Comparison of ENCODE assay signal across 20 cellular contexts in the genomic region with DNA sequence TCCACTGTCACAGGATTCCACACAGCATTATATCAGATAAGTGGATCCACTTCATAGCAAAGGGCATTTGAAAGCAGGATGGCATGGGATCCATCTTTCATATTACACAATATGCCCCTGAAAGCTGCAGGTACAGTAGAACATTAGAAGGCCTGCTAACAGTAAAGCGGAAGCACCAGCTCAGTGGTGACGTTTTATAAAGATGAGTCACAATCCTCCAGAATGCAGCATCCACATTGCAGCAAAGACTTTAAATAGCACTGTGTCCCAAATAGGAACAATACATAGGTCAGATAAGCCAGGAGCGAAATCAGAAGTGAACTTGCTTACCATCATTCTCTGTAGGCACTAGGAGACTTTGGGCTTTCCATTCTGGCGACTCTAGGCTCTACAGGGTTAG.
"Had no signal": no experiment of that assay in that cellular context is flagged by ENCODE, and none has a peak within 500 bp of the region (broad histone marks: within the 10 kb centered on the region; RNA-seq: fewer than 3 reads in every experiment).

No MANE protein-coding gene starts in this region.

- H3K4me1 ChIP-seq: pancreas, sigmoid colon, stomach, testis, upper lobe of right lung had no signal

- H3K4me3 ChIP-seq: lung, pancreas, sigmoid colon, stomach, testis, upper lobe of right lung had no signal

- DNase-seq: activated B cell treated with CpG ODN at 0.5 μM for 24 hours; activated CD4-positive, alpha-beta T cell treated with anti-CD3 and anti-CD28 coated beads, Interleukin-2, amount 10 ng/mL, durations not matched to agents 24 days and 14 days; activated CD8-positive, alpha-beta memory T cell treated with anti-CD3 and anti-CD28 coated beads, Interleukin-2, amount 50 U/mL, for 4 hours; activated CD8-positive, alpha-beta T cell treated with anti-CD3 and anti-CD28 coated beads, Interleukin-2, amount 10 ng/mL, durations not matched to agents 7 days and 5 days; activated gamma-delta T cell; activated T-cell treated with anti-CD3 and anti-CD28 coated beads, Interleukin-2, amount 50 U/mL, for 72 hours; amniotic stem cell; effector memory CD8-positive, alpha-beta T cell; islet precursor cell; naive thymus-derived CD8-positive, alpha-beta T cell; pancreas; sigmoid colon; stimulated activated CD4-positive, alpha-beta T cell treated with anti-CD3 and anti-CD28 coated beads, Interleukin-1b, Interleukin-23, amount 100 ng/mL, for 48 hours; stomach; T-helper 2 cell; testis; upper lobe of right lung had no signal

- ATAC-seq: activated CD8-positive, alpha-beta T cell treated with anti-CD3 and anti-CD28 coated beads, Interleukin-2, amount 10 ng/mL, durations not matched to agents 7 days and 5 days; activated T-cell treated with anti-CD3 and anti-CD28 coated beads, Interleukin-2, amount 50 U/mL, for 72 hours; effector memory CD8-positive, alpha-beta T cell; naive thymus-derived CD8-positive, alpha-beta T cell; pancreas; upper lobe of right lung had no signal

- H3K36me3 ChIP-seq: pancreas, sigmoid colon, stomach, upper lobe of right lung had no signal

- H3K9me3 ChIP-seq: pancreas, sigmoid colon, stomach, testis, upper lobe of right lung had no signal

- FAIRE-seq: frontal cortex, pancreas, TTC549 had no signal
